18 cellular contexts compared by ENCODE assay signal in genomic region chr2:120731175-120731574, GRCh38. TPM values are rescaled to one million over a fixed set of nuclear protein-coding genes. Genes with fewer than 3 reads are reported as not detected.
DNase-seq lines count a peak whose midpoint lies in the region; ATAC-seq and TF ChIP-seq lines count a peak whose summit lies in the region.
"Had no signal": no experiment of that assay in that cellular context is flagged by ENCODE, and none has a peak within 500 bp of the region (broad histone marks: within the 10 kb centered on the region; RNA-seq: fewer than 3 reads in every experiment).

No MANE protein-coding gene starts in this region.

- H3K9ac ChIP-seq in IMR-90 (ENCODE audit: low read depth, low read length): no peak overlapping the region
- H3K9ac ChIP-seq: BLaER1 had no signal

- H3K4me1 Mint-ChIP-seq in osteocyte (ENCODE audit: unreplicated experiment): peaks cover 32% of the 10 kb centered on the region

- H3K56ac ChIP-seq in IMR-90 (ENCODE audit: extremely low read depth, insufficient read depth, low read length): no peak overlapping the region

- no peak overlapping the region for H3K14ac ChIP-seq in IMR-90 (replicated peaks; ENCODE audit: low read depth, low read length)

- H4K8ac ChIP-seq in IMR-90 (ENCODE audit: low read depth in 2 of 2, low read length in 2 of 2): no peak overlapping the region; a peak in 1 of 4 replicates

- no peak overlapping the region for H2AK9ac ChIP-seq in IMR-90 (replicated peaks; ENCODE audit: low read depth, low read length, poor library complexity)

- DNase-seq in activated effector memory CD4-positive, alpha-beta T cell treated with anti-CD3 and anti-CD28 coated beads, Interleukin-2, amount 50 U/mL, for 16 hours: peak; percentile 24
- DNase-seq in activated effector memory CD4-positive, alpha-beta T cell treated with Interleukin-2 at 50 U/mL for 16 hours: no peak
- DNase-seq in IMR-90 (no peak), osteocyte (ENCODE audit: extremely low spot score, unreplicated experiment) (peak; percentile 32), ureter (ENCODE audit: low spot score) (peak; percentile 25), T-helper 2 cell (no peak)
- DNase-seq in stimulated activated CD4-positive, alpha-beta T cell treated with anti-CD3 and anti-CD28 coated beads, Interleukin-2, amount 100 ng/mL, for 48 hours: no peak
- DNase-seq: 8988T; CD4-positive, alpha-beta memory T cell; DMS153; DMS79; GF-D8; GOT3 had no signal

- H3K36me3 Mint-ChIP-seq in osteocyte (ENCODE audit: unreplicated experiment): peaks cover 1% of the 10 kb centered on the region
- H3K36me3 Mint-ChIP-seq: CD14-positive monocyte; CD4-positive, alpha-beta memory T cell had no signal

- peaks cover 10 to 31% of the 10 kb centered on the region in 2 experiments for H3K79me1 ChIP-seq in IMR-90 (ENCODE audit: low read depth in 1 of 2, low read length in 2 of 2)

- H3K4me1 ChIP-seq in IMR-90 (ENCODE audit: control insufficient read depth, insufficient read depth, low read length): peaks cover 22% of the 10 kb centered on the region

- BruUV-seq in IMR-90 (replicated peaks; lab: Mats Ljungman, UMichigan): no TSS peak

- no peaks in the 10 kb centered on the region for H3K27me3 Mint-ChIP-seq in osteocyte (ENCODE audit: unreplicated experiment)

- H2AFZ ChIP-seq in IMR-90 (replicated peaks; ENCODE audit: low read length, poor library complexity): no peak overlapping the region

- H4K20me1 ChIP-seq in IMR-90 (ENCODE audit: insufficient read depth, low read length): no peaks in the 10 kb centered on the region; the same call in 1 of the 2 replicates

- peak overlapping the region; percentile 57 for H2AK5ac ChIP-seq in IMR-90 (ENCODE audit: low read depth, low read length)

- H3K27ac ChIP-seq in IMR-90 (ENCODE audit: insufficient read depth, low read length): no peak overlapping the region
- H3K27ac ChIP-seq: BLaER1, HL-60 had no signal

- no peak overlapping the region; the same call in 1 of the 2 replicates for H2BK20ac ChIP-seq in IMR-90 (ENCODE audit: low read depth, low read length)

- H3K4ac ChIP-seq in IMR-90 (ENCODE audit: low read depth, low read length): peak overlapping the region; percentile 23; the same call in 1 of the 2 replicates

- no peaks in the 10 kb centered on the region for H3K9me3 ChIP-seq in IMR-90 (ENCODE audit: control insufficient read depth, insufficient read depth, low read length)

- no peak overlapping the region for H3K4me3 ChIP-seq in IMR-90 (ENCODE audit: insufficient read depth, low read depth, low read length)
- H3K4me3 ChIP-seq: BLaER1, HAP-1 had no signal

- POLR2A ChIA-PET in IMR-90 (lab: Charles Lee; ENCODE audit: unreplicated experiment): no interaction called here

- no peaks in the 10 kb centered on the region for H3K36me3 ChIP-seq in IMR-90 (ENCODE audit: control insufficient read depth, insufficient read depth, low read length)
- H3K36me3 ChIP-seq: BLaER1, HAP-1 had no signal

- no peak overlapping the region for H2BK5ac ChIP-seq in IMR-90 (ENCODE audit: low read depth, low read length, poor library complexity, severe bottlenecking)

- 100% methylated on average over 1 of the region's 5 CpGs; no CpG with 5 or more reads in 1 of the 2 experiments for WGBS in IMR-90 (ENCODE audit: extremely low coverage in 2 of 2, insufficient read length in 1 of 2), 2 experiments

- TF ChIP-seq CTCF in IMR-90 (conservative IDR thresholded peaks at IDR 0.05; ENCODE audit: low read depth, low read length) (no peak), osteocyte (IDR thresholded peaks at IDR 0.05) (no peak)

- peak overlapping the region; percentile 16; the same call in 1 of the 3 replicates for H2BK15ac ChIP-seq in IMR-90 (ENCODE audit: low read depth, low read length)

- no peak overlapping the region for H3K4me3 Mint-ChIP-seq in osteocyte (ENCODE audit: unreplicated experiment)
- H3K4me3 Mint-ChIP-seq: CD14-positive monocyte; CD4-positive, alpha-beta memory T cell had no signal

- ATAC-seq in IMR-90 (ENCODE audit: low read depth) (no peak), HG03139 (IDR thresholded peaks at IDR 0.05; ENCODE audit: unreplicated experiment) (no peak)

- H3K18ac ChIP-seq in IMR-90 (ENCODE audit: low read depth, low read length): no peak overlapping the region

- peaks cover 14% of the 10 kb centered on the region for H3K9me1 ChIP-seq in IMR-90 (ENCODE audit: insufficient read depth, low read length)

- no peak overlapping the region for H3K4me2 ChIP-seq in IMR-90 (ENCODE audit: low read depth, low read length)
- H3K4me2 ChIP-seq: BLaER1 had no signal

- intact Hi-C loops in IMR-90 (cut with micrococcal nuclease): no loop called here

- peak overlapping the region; percentile 16; the same call in 1 of the 2 replicates for H4K91ac ChIP-seq in IMR-90 (ENCODE audit: insufficient read depth, low read depth, low read length)

- H3K27me3 ChIP-seq in IMR-90 (ENCODE audit: control insufficient read depth, insufficient read depth, low read length): no peaks in the 10 kb centered on the region

- no peak for TF ChIP-seq RAD21 in IMR-90 (IDR thresholded peaks at IDR 0.05; ENCODE audit: low read length)

- no peak overlapping the region; the same call in 1 of the 2 replicates for H2BK120ac ChIP-seq in IMR-90 (ENCODE audit: low read depth, low read length)

- no peak overlapping the region for H3K23ac ChIP-seq in IMR-90 (ENCODE audit: low read depth, low read length)

- H4K5ac ChIP-seq in IMR-90 (ENCODE audit: low read depth, low read length): no peak overlapping the region

- in situ Hi-C loops in IMR-90 (cut with MboI; ENCODE audit: low sequenced_read_pairs): loop anchor here (10.0 kb wide), 1 partner anchor 84 kb away; no protein-coding TSS in a partner anchor

- H3K27ac Mint-ChIP-seq in osteocyte (ENCODE audit: unreplicated experiment): no peak overlapping the region
- H3K27ac Mint-ChIP-seq: CD14-positive monocyte; CD4-positive, alpha-beta memory T cell had no signal

- dilution Hi-C loops in IMR-90 (cut with HindIII; ENCODE audit: low sequenced_read_pairs, unreplicated experiment): no loop called here

- H3K9me3 Mint-ChIP-seq in osteocyte (ENCODE audit: unreplicated experiment): peaks cover 5% of the 10 kb centered on the region

- no peak for TF ChIP-seq POLR2A in IMR-90 (IDR thresholded peaks at IDR 0.05; ENCODE audit: low read depth, low read length)

- CTCF ChIA-PET in IMR-90 (lab: Yijun Ruan, JAX): no interaction called here

TF ChIP-seq in IMR-90, 13 proteins besides CTCF, POLR2A, EP300 and RAD21:
- TF ChIP-seq CEBPB (IDR thresholded peaks at IDR 0.05; ENCODE audit: low read depth, low read length) (no peak), ELK1 (IDR thresholded peaks at IDR 0.05; ENCODE audit: borderline replicate concordance, low read depth, low read length) (no peak), MAZ (IDR thresholded peaks at IDR 0.05; ENCODE audit: borderline replicate concordance, low read depth, low read length) (no peak), NFE2L2 (IDR thresholded peaks at IDR 0.05; ENCODE audit: low read depth, low read length) (no peak), RCOR1 (IDR thresholded peaks at IDR 0.05; ENCODE audit: insufficient replicate concordance, low read length) (no peak), USF2 (IDR thresholded peaks at IDR 0.05; ENCODE audit: low read depth, low read length) (no peak), SMC3 (IDR thresholded peaks at IDR 0.05; ENCODE audit: low read depth, low read length) (no peak), BHLHE40 (IDR thresholded peaks at IDR 0.05; ENCODE audit: low read depth, low read length) (no peak), CHD1 (IDR thresholded peaks at IDR 0.05; ENCODE audit: low read depth, low read length) (no peak), MXI1 (IDR thresholded peaks at IDR 0.05; ENCODE audit: borderline replicate concordance, low read depth, low read length) (no peak), FOS (IDR thresholded peaks at IDR 0.05; ENCODE audit: low read depth, low read length) (no peak), MAFK (IDR thresholded peaks at IDR 0.05; ENCODE audit: low read depth, low read length) (no peak), RFX5 (IDR thresholded peaks at IDR 0.05; ENCODE audit: low read depth, low read length) (no peak)

RNA-seq across cellular contexts. Expression of gene GLI2, which starts 4.5 kb away (rescaled TPM):
- total RNA-seq in IMR-90 (2012; rRNA removed) (3.8 and 4.7 TPM in 2 replicates), osteocyte (33.2 and 34.2 TPM in 2 replicates), ureter (9.8 TPM)
- 26.0 and 31.5 TPM in 2 replicates for polyA plus RNA-seq in IMR-90 (2012; rRNA removed)
- 7.6 and 16.7 TPM in 2 replicates for polyA plus RNA-seq in IMR-90 (2012; cell fraction: cytosol; rRNA removed)
- polyA plus RNA-seq in IMR-90 (2012; cell fraction: nucleus; rRNA removed; ENCODE audit: low replicate concordance): 57.0 and 124 TPM in 2 replicates
- total RNA-seq: CD4-positive, alpha-beta memory T cell had no signal
- polyA plus RNA-seq: CD14-positive monocyte; CD4-positive, alpha-beta memory T cell had no signal

Comparison
In these comparisons a context has a peak if more than half of its experiments do, and no peak if none do; other contexts are left out.
1. DNase-seq: peak in activated effector memory CD4-positive, alpha-beta T cell treated with anti-CD3 and anti-CD28 coated beads, Interleukin-2, amount 50 U/mL, for 16 hours (single experiment), osteocyte (single experiment) and ureter (single experiment); none in activated effector memory CD4-positive, alpha-beta T cell treated with Interleukin-2 at 50 U/mL for 16 hours (single experiment), IMR-90 (single experiment), T-helper 2 cell (0 of 5) and stimulated activated CD4-positive, alpha-beta T cell treated with anti-CD3 and anti-CD28 coated beads, Interleukin-2, amount 100 ng/mL, for 48 hours (0 of 2).